In genomic region chr20:61527626-61528025, GRCh38 we compare ENCODE assay signal across 29 cellular contexts.
"Had no signal": no experiment of that assay in that cellular context is flagged by ENCODE, and none has a peak within 500 bp of the region (broad histone marks: within the 10 kb centered on the region; RNA-seq: fewer than 3 reads in every experiment).

No MANE protein-coding gene starts in this region.

- H3K27ac Mint-ChIP-seq: dendritic cell treated with granulocyte-macrophage colony-stimulating factor and Interleukin-4, amounts not matched to agents 40 ng/mL and 50 ng/mL, for 4 days; effector memory CD8-positive, alpha-beta T cell; endodermal cell had no signal

- H3K27ac ChIP-seq: colonic mucosa, coronary artery, dorsolateral prefrontal cortex, epithelial cell of prostate, esophagus muscularis mucosa, esophagus squamous epithelium, foreskin keratinocyte, gastrocnemius medialis, gastroesophageal sphincter, heart left ventricle, heart right ventricle had no signal

- H3K4me3 Mint-ChIP-seq: dendritic cell treated with granulocyte-macrophage colony-stimulating factor and Interleukin-4, amounts not matched to agents 40 ng/mL and 50 ng/mL, for 4 days; effector memory CD8-positive, alpha-beta T cell; endodermal cell had no signal

- ATAC-seq: effector memory CD8-positive, alpha-beta T cell; esophagus mucosa; foreskin keratinocyte; gastrocnemius medialis; gastroesophageal sphincter; heart left ventricle; heart right ventricle had no signal

- H3K4me1 ChIP-seq: colonic mucosa, esophagus muscularis mucosa, esophagus squamous epithelium, gastrocnemius medialis, gastroesophageal sphincter, heart left ventricle, heart right ventricle had no signal

- H3K9me3 ChIP-seq: colonic mucosa, esophagus muscularis mucosa, esophagus squamous epithelium, gastrocnemius medialis, gastroesophageal sphincter, heart left ventricle, heart right ventricle had no signal

- H3K27me3 ChIP-seq: colonic mucosa, dorsolateral prefrontal cortex, foreskin keratinocyte, gastrocnemius medialis had no signal

- DNase-seq: colonic mucosa; cortex of kidney; dermis blood vessel endothelial cell; effector CD4-positive, alpha-beta T cell; effector CD8-positive, alpha-beta T cell; effector memory CD4-positive, alpha-beta T cell; effector memory CD8-positive, alpha-beta T cell; endodermal cell; erythroblast; esophagus squamous epithelium; foreskin fibroblast; foreskin keratinocyte; foreskin melanocyte; gastrocnemius medialis; glutamatergic neuron; head of caudate nucleus; heart left ventricle; heart right ventricle had no signal

- H3K9me3 Mint-ChIP-seq: dendritic cell treated with granulocyte-macrophage colony-stimulating factor and Interleukin-4, amounts not matched to agents 40 ng/mL and 50 ng/mL, for 4 days; effector memory CD8-positive, alpha-beta T cell; endodermal cell had no signal

- H3K36me3 ChIP-seq: colonic mucosa, esophagus muscularis mucosa, esophagus squamous epithelium, gastrocnemius medialis, gastroesophageal sphincter, heart left ventricle, heart right ventricle had no signal

- H3K4me3 ChIP-seq: colonic mucosa, coronary artery, dorsolateral prefrontal cortex, esophagus muscularis mucosa, esophagus squamous epithelium, gastrocnemius medialis, gastroesophageal sphincter, heart left ventricle, heart right ventricle had no signal

- FAIRE-seq: colon, endometrium, endothelial cell of umbilical vein, frontal cortex had no signal
